In the genomic region with DNA sequence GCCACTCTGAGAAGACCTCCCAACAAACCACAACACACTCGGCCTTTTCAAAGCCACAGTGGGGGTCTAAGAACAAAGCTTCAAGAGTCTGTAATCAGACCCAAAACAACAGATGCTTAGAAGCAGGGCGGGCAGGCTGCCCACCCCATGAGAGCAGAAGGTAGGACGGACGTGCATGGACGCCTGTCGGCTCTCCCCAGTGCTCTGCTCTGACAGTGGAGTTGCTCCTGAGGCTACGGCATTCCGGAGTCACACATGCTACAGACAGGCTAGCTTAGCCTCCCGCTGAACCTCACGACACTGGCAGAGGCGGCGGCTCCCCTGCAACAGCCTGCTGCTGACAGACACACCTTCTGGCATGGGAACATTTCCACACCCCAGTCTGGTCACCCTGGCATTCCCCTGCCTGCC, we compare ENCODE assay signal across 1 cellular context.
A peak's percentile ranks its signal among the peaks of the same experiment; 100 is the strongest.
TF ChIP-seq lines count a peak whose summit lies in the region.

No MANE protein-coding gene starts in this region.

TF ChIP-seq in H1, 55 proteins besides CTCF, POLR2A, EP300 and RAD21:
- TF ChIP-seq RFX5 (IDR thresholded peaks at IDR 0.05; ENCODE audit: borderline replicate concordance, low read depth, low read length) = no peak
- no peak for TF ChIP-seq KDM4A (IDR thresholded peaks at IDR 0.05; ENCODE audit: low read depth, low read length, severe bottlenecking)
- TF ChIP-seq SIX5 (IDR thresholded peaks at IDR 0.05; ENCODE audit: low read depth, low read length) = no peak
- no peak for TF ChIP-seq JUND (IDR thresholded peaks at IDR 0.05; ENCODE audit: low read length)
- TF ChIP-seq, protein P1, sequence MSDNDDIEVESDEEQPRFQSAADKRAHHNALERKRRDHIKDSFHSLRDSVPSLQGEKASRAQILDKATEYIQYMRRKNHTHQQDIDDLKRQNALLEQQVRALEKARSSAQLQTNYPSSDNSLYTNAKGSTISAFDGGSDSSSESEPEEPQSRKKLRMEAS (IDR thresholded peaks at IDR 0.05) = 0 out of 2 replicates have a peak, but pooled peaks have one; percentile 33
- TF ChIP-seq FOSL1 (IDR thresholded peaks at IDR 0.05; ENCODE audit: insufficient read depth, low read depth, low read length) = no peak
- no peak for TF ChIP-seq RXRA (IDR thresholded peaks at IDR 0.05; ENCODE audit: insufficient read depth, low read depth, low read length)
TF ChIP-seq in H1: peak in this region for 1.
